8 cellular contexts compared by ENCODE assay signal in the genomic region with DNA sequence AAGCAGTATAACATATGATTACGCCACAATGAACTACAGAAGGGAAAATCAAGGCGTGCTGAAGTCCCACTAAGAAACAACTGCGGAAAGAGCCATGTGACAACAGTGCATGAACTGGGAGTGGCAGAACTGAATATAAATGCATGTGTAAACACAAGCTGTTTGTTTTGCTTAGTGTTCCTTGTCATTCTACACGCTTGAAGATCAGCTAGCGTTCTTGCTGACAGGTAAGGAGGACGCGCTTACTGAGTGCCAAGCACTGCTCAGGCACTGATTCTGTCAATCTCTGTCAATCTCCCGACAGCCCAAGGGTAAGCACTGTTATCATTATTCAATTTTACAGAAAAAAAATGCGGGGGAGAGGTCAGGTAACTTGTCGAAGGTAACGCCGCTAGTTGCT. TPM values are rescaled to one million over a fixed set of nuclear protein-coding genes. Genes with fewer than 3 reads are reported as not detected.
DNase-seq lines count a peak whose midpoint lies in the region; ATAC-seq, FAIRE-seq and TF ChIP-seq lines count a peak whose summit lies in the region.

No MANE protein-coding gene starts in this region.

- H2AFZ ChIP-seq in DND-41 (ENCODE audit: low read depth, low read length) = peak overlapping the region; percentile 82

- H3K36me3 ChIP-seq in DND-41 (ENCODE audit: insufficient read depth, low read length) (peaks cover 45% of the 10 kb centered on the region), pancreas (no peaks in the 10 kb centered on the region)

- H3K27ac ChIP-seq in DND-41 (ENCODE audit: low read length) (peak overlapping the region; percentile 94), pancreas (peak overlapping the region; percentile 75 to 94 (median 88))

- ATAC-seq in DND-41 (ENCODE audit: insufficient read depth, low read depth) (peak; percentile 60), GM19468 (IDR thresholded peaks at IDR 0.05; ENCODE audit: extremely low read depth, unreplicated experiment) (peak; percentile 1), HG03469 (IDR thresholded peaks at IDR 0.05; ENCODE audit: unreplicated experiment) (peak; percentile 13), T-helper 17 cell (peak; percentile 73), pancreas (peak; percentile 27 to 56 (median 46))

- WGBS in pancreas, 2 donors = 0 to 1% methylated on average over 12 of the region's 12 CpGs

- H3K4me3 ChIP-seq in DND-41 (ENCODE audit: low read depth in 1 of 2, low read length in 2 of 2) (peak overlapping the region; percentile 90 to 91), pancreas (peak overlapping the region; percentile 77 to 96 (median 92))

- no peak for DNase-seq in DND-41
- no peak for DNase-seq in T-helper 17 cell
- peak; percentile 10 to 18 for DNase-seq in frontal cortex (ENCODE audit: low spot score in 2 of 2)
- DNase-seq in pancreas = peak in 1 of 6 donors; percentile 12
- DNase-seq in NCI-H524 (lab: John Stamatoyannopoulos, UW) = no peak
- DNase-seq in GM03348 (ENCODE audit: low spot score) = no peak

- H3K27me3 Mint-ChIP-seq in T-helper 17 cell = no peaks in the 10 kb centered on the region

- H3K4me3 Mint-ChIP-seq in T-helper 17 cell = no peak overlapping the region

- FAIRE-seq in frontal cortex (lab: Jason Lieb, UNC) = no peak
- no peak for FAIRE-seq in pancreas (lab: Jason Lieb, UNC)

- H3K4me1 ChIP-seq in DND-41 (ENCODE audit: insufficient read depth, low read length) (peaks cover 56% of the 10 kb centered on the region), pancreas (peaks cover 16 to 38% (median 37%) of the 10 kb centered on the region in 3 donors)

- H3K36me3 Mint-ChIP-seq in T-helper 17 cell (ENCODE audit: low read depth) = peaks cover 2% of the 10 kb centered on the region

- no peaks in the 10 kb centered on the region for H3K27me3 ChIP-seq in DND-41 (ENCODE audit: insufficient read depth, low read length, poor library complexity)
- H3K27me3 ChIP-seq in pancreas = no peaks in the 10 kb centered on the region

- peaks cover 33% of the 10 kb centered on the region for H3K4me1 Mint-ChIP-seq in T-helper 17 cell

- H3K9me3 ChIP-seq in DND-41 (ENCODE audit: insufficient read depth, low read length, severe bottlenecking) (no peaks in the 10 kb centered on the region), T-helper 17 cell (ENCODE audit: control insufficient read depth, low read length, poor library complexity, severe bottlenecking) (no peaks in the 10 kb centered on the region), pancreas (no peaks in the 10 kb centered on the region)

- no peak overlapping the region for H3K27ac Mint-ChIP-seq in T-helper 17 cell

- intact Hi-C loops in pancreas (cut with DNase I) = no loop called here

- H3K4me2 ChIP-seq in DND-41 (ENCODE audit: insufficient read depth, low read length) = peak overlapping the region; percentile 87

- peaks cover 94% of the 10 kb centered on the region for H3K79me2 ChIP-seq in DND-41 (ENCODE audit: insufficient read depth, low read length)

- TF ChIP-seq CTCF in DND-41 (IDR thresholded peaks at IDR 0.05; ENCODE audit: borderline replicate concordance, extremely low read depth, low read length, poor library complexity, severe bottlenecking) = no peak
- no peak for TF ChIP-seq CTCF in pancreas (IDR thresholded peaks at IDR 0.05)

- peaks cover 52% of the 10 kb centered on the region for H4K20me1 ChIP-seq in DND-41 (ENCODE audit: insufficient read depth, low read length)

- peak overlapping the region; percentile 78 for H3K9ac ChIP-seq in DND-41 (ENCODE audit: low read depth, low read length)

RNA-seq across cellular contexts. Expression of a gene that starts 0.5 kb away (rescaled TPM):
- total RNA-seq in T-helper 17 cell (10 to 100 TPM; 14.0 to 14.4 TPM), frontal cortex (15.5 TPM), pancreas (1 to 10 TPM; 4.5 to 7.0 (median 6.4) TPM)
- polyA plus RNA-seq in pancreas = 10 to 100 TPM in 1 of 2 donors, 1 to 10 TPM in 1; 6.7 to 17.3 TPM

RNA-seq across cellular contexts. Expression of a gene that starts 0.6 kb away (rescaled TPM):
- total RNA-seq in T-helper 17 cell = 10 to 100 TPM; 88.0 to 98.7 TPM
- 220 TPM for total RNA-seq in frontal cortex
- total RNA-seq in pancreas = 10 to 100 TPM; 37.9 to 73.3 (median 61.3) TPM
- polyA plus RNA-seq in pancreas = 100 to 1,000 TPM; 102 to 174 TPM

RNA-seq across cellular contexts. Expression of a gene that starts 30.8 kb away (rescaled TPM):
- total RNA-seq in T-helper 17 cell (10 to 100 TPM; 48.2 to 49.5 TPM), frontal cortex (37.1 TPM), pancreas (10 to 100 TPM; 28.9 to 45.0 (median 36.9) TPM)
- 10 to 100 TPM; 28.2 to 33.4 TPM for polyA plus RNA-seq in pancreas

Comparison
In these comparisons a context has a peak if more than half of its experiments do, and no peak if none do; other contexts are left out.
1. ATAC-seq: peak in every context shown above with its lines; median percentile 73 in T-helper 17 cell; 60 in DND-41; 46 in pancreas; 13 in HG03469; 1 in GM19468.
2. DNase-seq: peak in frontal cortex (2 of 2); none in DND-41 (single experiment), T-helper 17 cell (0 of 3), NCI-H524 (0 of 2) and GM03348 (single experiment).